In the genomic region with DNA sequence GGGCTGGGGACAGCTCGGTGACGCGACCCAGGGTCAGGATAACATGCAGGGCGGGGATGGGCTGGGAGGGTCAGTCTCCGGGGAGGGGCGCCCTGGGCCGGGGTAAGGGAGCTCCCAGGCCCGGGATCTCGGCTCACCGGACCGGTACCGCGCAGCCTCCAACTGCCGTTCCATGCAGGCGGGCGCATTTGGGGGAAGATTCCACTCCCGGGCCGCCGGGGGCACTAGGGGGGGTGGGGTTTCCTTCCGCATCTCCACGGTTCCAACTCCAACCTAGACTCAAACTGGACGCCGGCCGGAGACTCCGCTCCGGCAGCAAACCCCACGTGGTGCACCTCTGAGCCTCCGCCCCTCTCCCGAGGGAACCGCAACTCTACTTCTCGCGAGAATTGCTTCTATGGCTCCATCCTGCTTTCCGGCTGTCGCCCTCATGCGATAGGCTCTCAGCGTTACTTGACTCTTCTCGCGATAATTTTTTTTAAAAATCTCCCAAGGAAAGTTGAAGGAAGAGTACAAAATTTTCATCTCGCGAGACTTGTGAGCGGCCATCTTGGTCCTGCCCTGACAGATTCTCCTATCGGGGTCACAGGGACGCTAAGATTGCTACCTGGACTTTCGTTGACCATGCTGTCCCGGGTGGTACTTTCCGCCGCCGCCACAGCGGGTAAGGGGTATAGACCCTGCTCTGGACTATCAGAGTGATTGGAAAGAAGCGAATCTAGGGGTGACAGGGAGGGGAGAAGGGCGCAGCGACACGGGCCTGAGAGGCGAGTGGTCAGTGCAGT, we compare ENCODE assay signal across 1 cellular context.
TF ChIP-seq lines count a peak whose summit lies in the region.

A gene with protein sequence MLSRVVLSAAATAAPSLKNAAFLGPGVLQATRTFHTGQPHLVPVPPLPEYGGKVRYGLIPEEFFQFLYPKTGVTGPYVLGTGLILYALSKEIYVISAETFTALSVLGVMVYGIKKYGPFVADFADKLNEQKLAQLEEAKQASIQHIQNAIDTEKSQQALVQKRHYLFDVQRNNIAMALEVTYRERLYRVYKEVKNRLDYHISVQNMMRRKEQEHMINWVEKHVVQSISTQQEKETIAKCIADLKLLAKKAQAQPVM (plus strand): TSS at position 547 of the 785 bp plus-strand sequence. CDS start 78 bp downstream, at position 625.
A gene (minus strand): TSS at position 339 of the 785 bp plus-strand sequence. CDS start 87 bp downstream, at position 252.

TF ChIP-seq in HepG2, 621 proteins besides CTCF, POLR2A, EP300 and RAD21 (continued from another document and continues in another):
- TF ChIP-seq, protein P1, sequence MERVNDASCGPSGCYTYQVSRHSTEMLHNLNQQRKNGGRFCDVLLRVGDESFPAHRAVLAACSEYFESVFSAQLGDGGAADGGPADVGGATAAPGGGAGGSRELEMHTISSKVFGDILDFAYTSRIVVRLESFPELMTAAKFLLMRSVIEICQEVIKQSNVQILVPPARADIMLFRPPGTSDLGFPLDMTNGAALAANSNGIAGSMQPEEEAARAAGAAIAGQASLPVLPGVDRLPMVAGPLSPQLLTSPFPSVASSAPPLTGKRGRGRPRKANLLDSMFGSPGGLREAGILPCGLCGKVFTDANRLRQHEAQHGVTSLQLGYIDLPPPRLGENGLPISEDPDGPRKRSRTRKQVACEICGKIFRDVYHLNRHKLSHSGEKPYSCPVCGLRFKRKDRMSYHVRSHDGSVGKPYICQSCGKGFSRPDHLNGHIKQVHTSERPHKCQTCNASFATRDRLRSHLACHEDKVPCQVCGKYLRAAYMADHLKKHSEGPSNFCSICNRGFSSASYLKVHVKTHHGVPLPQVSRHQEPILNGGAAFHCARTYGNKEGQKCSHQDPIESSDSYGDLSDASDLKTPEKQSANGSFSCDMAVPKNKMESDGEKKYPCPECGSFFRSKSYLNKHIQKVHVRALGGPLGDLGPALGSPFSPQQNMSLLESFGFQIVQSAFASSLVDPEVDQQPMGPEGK (CRISPR knock-in tag; IDR thresholded peaks at IDR 0.05) = peak; percentile 26; the same call in 1 of the 2 replicates
- TF ChIP-seq, protein P2, sequence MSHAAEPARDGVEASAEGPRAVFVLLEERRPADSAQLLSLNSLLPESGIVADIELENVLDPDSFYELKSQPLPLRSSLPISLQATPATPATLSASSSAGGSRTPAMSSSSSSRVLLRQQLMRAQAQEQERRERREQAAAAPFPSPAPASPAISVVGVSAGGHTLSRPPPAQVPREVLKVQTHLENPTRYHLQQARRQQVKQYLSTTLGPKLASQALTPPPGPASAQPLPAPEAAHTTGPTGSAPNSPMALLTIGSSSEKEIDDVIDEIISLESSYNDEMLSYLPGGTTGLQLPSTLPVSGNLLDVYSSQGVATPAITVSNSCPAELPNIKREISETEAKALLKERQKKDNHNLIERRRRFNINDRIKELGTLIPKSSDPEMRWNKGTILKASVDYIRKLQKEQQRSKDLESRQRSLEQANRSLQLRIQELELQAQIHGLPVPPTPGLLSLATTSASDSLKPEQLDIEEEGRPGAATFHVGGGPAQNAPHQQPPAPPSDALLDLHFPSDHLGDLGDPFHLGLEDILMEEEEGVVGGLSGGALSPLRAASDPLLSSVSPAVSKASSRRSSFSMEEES (CRISPR knock-in tag; IDR thresholded peaks at IDR 0.05) = no peak
- TF ChIP-seq, protein P3, sequence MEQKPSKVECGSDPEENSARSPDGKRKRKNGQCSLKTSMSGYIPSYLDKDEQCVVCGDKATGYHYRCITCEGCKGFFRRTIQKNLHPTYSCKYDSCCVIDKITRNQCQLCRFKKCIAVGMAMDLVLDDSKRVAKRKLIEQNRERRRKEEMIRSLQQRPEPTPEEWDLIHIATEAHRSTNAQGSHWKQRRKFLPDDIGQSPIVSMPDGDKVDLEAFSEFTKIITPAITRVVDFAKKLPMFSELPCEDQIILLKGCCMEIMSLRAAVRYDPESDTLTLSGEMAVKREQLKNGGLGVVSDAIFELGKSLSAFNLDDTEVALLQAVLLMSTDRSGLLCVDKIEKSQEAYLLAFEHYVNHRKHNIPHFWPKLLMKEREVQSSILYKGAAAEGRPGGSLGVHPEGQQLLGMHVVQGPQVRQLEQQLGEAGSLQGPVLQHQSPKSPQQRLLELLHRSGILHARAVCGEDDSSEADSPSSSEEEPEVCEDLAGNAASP (CRISPR knock-in tag; IDR thresholded peaks at IDR 0.05; ENCODE audit: borderline replicate concordance) = no peak
- TF ChIP-seq, protein P4, sequence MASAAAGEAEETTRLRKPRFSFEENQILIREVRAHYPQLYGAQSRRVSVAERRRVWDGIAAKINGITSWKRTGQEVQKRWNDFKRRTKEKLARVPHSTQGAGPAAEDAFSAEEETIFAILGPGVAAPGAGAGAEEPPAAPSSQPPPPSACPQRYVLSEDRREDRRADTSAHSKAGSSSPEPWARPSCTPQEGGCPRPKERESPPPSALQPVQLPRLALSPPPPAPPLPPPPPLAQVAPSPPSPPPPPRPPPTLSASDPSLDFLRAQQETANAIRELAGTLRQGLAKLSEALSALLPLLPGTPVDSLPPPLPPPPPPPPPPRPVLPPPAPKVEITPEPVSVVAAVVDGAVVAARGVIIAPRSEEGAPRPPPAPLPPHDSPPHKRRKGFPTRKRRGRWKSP (CRISPR knock-in tag; IDR thresholded peaks at IDR 0.05) = no peak
- TF ChIP-seq ZNF274 (CRISPR knock-in tag; IDR thresholded peaks at IDR 0.05) (no peak), ETV6 (CRISPR knock-in tag; conservative IDR thresholded peaks at IDR 0.05) (no peak), ZNF672 (CRISPR knock-in tag; IDR thresholded peaks at IDR 0.05) (no peak), ZNF20 (CRISPR knock-in tag; IDR thresholded peaks at IDR 0.05) (no peak), CEBPB (IDR thresholded peaks at IDR 0.05; ENCODE audit: borderline replicate concordance, low read depth, low read length) (no peak), SMAD1 (CRISPR knock-in tag; IDR thresholded peaks at IDR 0.05; ENCODE audit: borderline replicate concordance, low read depth) (no peak), SETDB1 (CRISPR knock-in tag; IDR thresholded peaks at IDR 0.05; ENCODE audit: borderline replicate concordance) (no peak), SAP130 (CRISPR knock-in tag; IDR thresholded peaks at IDR 0.05; ENCODE audit: low read depth) (peak; percentile 96), NBN (conservative IDR thresholded peaks at IDR 0.05) (no peak), TBX2 (CRISPR knock-in tag; IDR thresholded peaks at IDR 0.05; ENCODE audit: borderline replicate concordance) (no peak; the same call in 1 of the 2 replicates), ZNF460 (CRISPR knock-in tag; IDR thresholded peaks at IDR 0.05; ENCODE audit: borderline replicate concordance) (no peak), ZNF251 (CRISPR knock-in tag; IDR thresholded peaks at IDR 0.05) (no peak), NCOA5 (CRISPR knock-in tag; IDR thresholded peaks at IDR 0.05) (no peak), NFKB2 (CRISPR knock-in tag; IDR thresholded peaks at IDR 0.05; ENCODE audit: borderline replicate concordance) (peak; percentile 66; the same call in 1 of the 2 replicates), MEIS2 (CRISPR knock-in tag; IDR thresholded peaks at IDR 0.05) (peak; percentile 6; the same call in 1 of the 2 replicates), KAT2B (IDR thresholded peaks at IDR 0.05; ENCODE audit: borderline replicate concordance, low read depth, low read length) (no peak), ZNF484 (CRISPR knock-in tag; IDR thresholded peaks at IDR 0.05; ENCODE audit: borderline replicate concordance, low read depth) (no peak), NCOA1 (CRISPR knock-in tag; IDR thresholded peaks at IDR 0.05) (no peak), ATAD3A (CRISPR knock-in tag; IDR thresholded peaks at IDR 0.05) (no peak), ZNF501 (CRISPR knock-in tag; IDR thresholded peaks at IDR 0.05) (peak; percentile 80), KLF6 (CRISPR knock-in tag; IDR thresholded peaks at IDR 0.05) (peak; percentile 33; the same call in 1 of the 2 replicates), FOSL1 (CRISPR knock-in tag; IDR thresholded peaks at IDR 0.05; ENCODE audit: borderline replicate concordance) (no peak), CBX1 (IDR thresholded peaks at IDR 0.05; ENCODE audit: low read depth) (no peak), ZFX (CRISPR knock-in tag; IDR thresholded peaks at IDR 0.05; ENCODE audit: low read depth) (peak; percentile 71)
- TF ChIP-seq, protein P5, sequence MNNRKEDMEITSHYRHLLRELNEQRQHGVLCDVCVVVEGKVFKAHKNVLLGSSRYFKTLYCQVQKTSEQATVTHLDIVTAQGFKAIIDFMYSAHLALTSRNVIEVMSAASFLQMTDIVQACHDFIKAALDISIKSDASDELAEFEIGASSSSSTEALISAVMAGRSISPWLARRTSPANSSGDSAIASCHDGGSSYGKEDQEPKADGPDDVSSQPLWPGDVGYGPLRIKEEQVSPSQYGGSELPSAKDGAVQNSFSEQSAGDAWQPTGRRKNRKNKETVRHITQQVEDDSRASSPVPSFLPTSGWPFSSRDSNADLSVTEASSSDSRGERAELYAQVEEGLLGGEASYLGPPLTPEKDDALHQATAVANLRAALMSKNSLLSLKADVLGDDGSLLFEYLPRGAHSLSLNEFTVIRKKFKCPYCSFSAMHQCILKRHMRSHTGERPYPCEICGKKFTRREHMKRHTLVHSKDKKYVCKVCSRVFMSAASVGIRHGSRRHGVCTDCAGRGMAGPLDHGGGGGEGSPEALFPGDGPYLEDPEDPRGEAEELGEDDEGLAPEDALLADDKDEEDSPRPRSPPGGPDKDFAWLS (CRISPR knock-in tag; IDR thresholded peaks at IDR 0.05; ENCODE audit: borderline replicate concordance) = no peak
- TF ChIP-seq, protein P6, sequence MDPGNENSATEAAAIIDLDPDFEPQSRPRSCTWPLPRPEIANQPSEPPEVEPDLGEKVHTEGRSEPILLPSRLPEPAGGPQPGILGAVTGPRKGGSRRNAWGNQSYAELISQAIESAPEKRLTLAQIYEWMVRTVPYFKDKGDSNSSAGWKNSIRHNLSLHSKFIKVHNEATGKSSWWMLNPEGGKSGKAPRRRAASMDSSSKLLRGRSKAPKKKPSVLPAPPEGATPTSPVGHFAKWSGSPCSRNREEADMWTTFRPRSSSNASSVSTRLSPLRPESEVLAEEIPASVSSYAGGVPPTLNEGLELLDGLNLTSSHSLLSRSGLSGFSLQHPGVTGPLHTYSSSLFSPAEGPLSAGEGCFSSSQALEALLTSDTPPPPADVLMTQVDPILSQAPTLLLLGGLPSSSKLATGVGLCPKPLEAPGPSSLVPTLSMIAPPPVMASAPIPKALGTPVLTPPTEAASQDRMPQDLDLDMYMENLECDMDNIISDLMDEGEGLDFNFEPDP (CRISPR knock-in tag; conservative IDR thresholded peaks at IDR 0.05) = no peak
- TF ChIP-seq, protein P7, sequence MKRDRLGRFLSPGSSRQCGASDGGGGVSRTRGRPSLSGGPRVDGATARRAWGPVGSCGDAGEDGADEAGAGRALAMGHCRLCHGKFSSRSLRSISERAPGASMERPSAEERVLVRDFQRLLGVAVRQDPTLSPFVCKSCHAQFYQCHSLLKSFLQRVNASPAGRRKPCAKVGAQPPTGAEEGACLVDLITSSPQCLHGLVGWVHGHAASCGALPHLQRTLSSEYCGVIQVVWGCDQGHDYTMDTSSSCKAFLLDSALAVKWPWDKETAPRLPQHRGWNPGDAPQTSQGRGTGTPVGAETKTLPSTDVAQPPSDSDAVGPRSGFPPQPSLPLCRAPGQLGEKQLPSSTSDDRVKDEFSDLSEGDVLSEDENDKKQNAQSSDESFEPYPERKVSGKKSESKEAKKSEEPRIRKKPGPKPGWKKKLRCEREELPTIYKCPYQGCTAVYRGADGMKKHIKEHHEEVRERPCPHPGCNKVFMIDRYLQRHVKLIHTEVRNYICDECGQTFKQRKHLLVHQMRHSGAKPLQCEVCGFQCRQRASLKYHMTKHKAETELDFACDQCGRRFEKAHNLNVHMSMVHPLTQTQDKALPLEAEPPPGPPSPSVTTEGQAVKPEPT (CRISPR knock-in tag; IDR thresholded peaks at IDR 0.05; ENCODE audit: low read depth) = 0 out of 2 replicates have a peak, but pooled peaks have one; percentile 40
